Comparison of ENCODE assay signal across 37 cellular contexts in genomic region chr3:162612991-162613390, GRCh38.
"Had no signal": no experiment of that assay in that cellular context is flagged by ENCODE, and none has a peak within 500 bp of the region (broad histone marks: within the 10 kb centered on the region; RNA-seq: fewer than 3 reads in every experiment).

No MANE protein-coding gene starts in this region.

- DNase-seq: activated effector memory CD4-positive, alpha-beta T cell treated with anti-CD3 and anti-CD28 coated beads, Interleukin-2, amount 50 U/mL, for 16 hours; activated effector memory CD4-positive, alpha-beta T cell treated with Interleukin-2 at 50 U/mL for 16 hours; activated gamma-delta T cell; activated gamma-delta T cell treated with Interleukin-2 at 50 U/mL for 16 hours; activated naive CD4-positive, alpha-beta T cell; activated naive CD4-positive, alpha-beta T cell treated with anti-CD3 and anti-CD28 coated beads for 36 hours; activated naive CD4-positive, alpha-beta T cell treated with anti-CD3 and anti-CD28 coated beads, Interleukin-2, amount 10 ng/mL, durations not matched to agents 7 days and 5 days; activated naive CD4-positive, alpha-beta T cell treated with anti-CD3 and anti-CD28 coated beads, Interleukin-2, amount 50 U/mL, for 16 hours; activated naive CD4-positive, alpha-beta T cell treated with Interleukin-2 at 50 U/mL for 16 hours; activated naive CD8-positive, alpha-beta T cell treated with anti-CD3 and anti-CD28 coated beads for 36 hours; activated naive CD8-positive, alpha-beta T cell treated with anti-CD3 and anti-CD28 coated beads, Interleukin-2, amount 10 ng/mL, durations not matched to agents 7 days and 5 days; activated naive CD8-positive, alpha-beta T cell treated with anti-CD3 and anti-CD28 coated beads, Interleukin-2, amount 50 U/mL, for 24 hours; activated T-cell treated with anti-CD3 and anti-CD28 coated beads, Interleukin-2, amount 50 U/mL, for 24 hours; activated T-cell treated with anti-CD3 and anti-CD28 coated beads, Interleukin-2, amount 50 U/mL, for 4 hours; activated T-cell treated with anti-CD3 and anti-CD28 coated beads, Interleukin-2, amount 50 U/mL, for 48 hours; activated T-cell treated with anti-CD3 and anti-CD28 coated beads, Interleukin-2, amount 50 U/mL, for 72 hours; adrenal gland; amniotic stem cell; amygdala; anterior cingulate cortex; aorta; body of pancreas; brain microvascular endothelial cell; caudate nucleus; central memory CD4-positive, alpha-beta T cell; cerebellar nuclear complex had no signal

- H3K36me3 Mint-ChIP-seq: activated naive CD4-positive, alpha-beta T cell treated with anti-CD3 and anti-CD28 coated beads, Interleukin-2, amount 10 ng/mL, durations not matched to agents 7 days and 5 days; activated naive CD4-positive, alpha-beta T cell treated with anti-CD3 and anti-CD28 coated beads, Interleukin-2, amount 50 U/mL, for 24 hours; activated naive CD4-positive, alpha-beta T cell treated with anti-CD3 and anti-CD28 coated beads, Interleukin-2, amount 50 U/mL, for 72 hours; activated naive CD8-positive, alpha-beta T cell; activated naive CD8-positive, alpha-beta T cell treated with anti-CD3 and anti-CD28 coated beads for 36 hours; activated naive CD8-positive, alpha-beta T cell treated with anti-CD3 and anti-CD28 coated beads, Interleukin-2, amount 10 ng/mL, durations not matched to agents 7 days and 5 days; brain had no signal

- H3K9me3 Mint-ChIP-seq: activated naive CD4-positive, alpha-beta T cell treated with anti-CD3 and anti-CD28 coated beads, Interleukin-2, amount 50 U/mL, for 24 hours; activated naive CD8-positive, alpha-beta T cell treated with anti-CD3 and anti-CD28 coated beads for 36 hours; activated naive CD8-positive, alpha-beta T cell treated with anti-CD3 and anti-CD28 coated beads, Interleukin-2, amount 10 ng/mL, durations not matched to agents 7 days and 5 days; activated T-cell treated with anti-CD3 and anti-CD28 coated beads, Interleukin-2, amount 50 U/mL, for 4 hours; activated T-helper 1 cell treated with anti-CD3 and anti-CD28 coated beads, Interleukin-12 subunit alpha, Interleukin-12 subunit beta, Interleukin-2, Interleukin-4 antibody, amounts not matched to agents 30 ng/mL and 10 ng/mL and 1 ng/mL, durations not matched to agents 14 hours and 24 hours and 36 hours; activated T-helper 2 cell treated with anti-CD3 and anti-CD28 coated beads, Interferon-gamma antibody, Interleukin-2, Interleukin-4, amounts not matched to agents 10 μg/mL and 5 μg/mL and 100 μg/mL, durations not matched to agents 14 hours and 24 hours and 36 hours had no signal

- H3K9me3 ChIP-seq: adrenal gland, ascending aorta, body of pancreas, breast epithelium had no signal

- H3K27ac Mint-ChIP-seq: activated naive CD4-positive, alpha-beta T cell treated with anti-CD3 and anti-CD28 coated beads for 36 hours; activated naive CD4-positive, alpha-beta T cell treated with anti-CD3 and anti-CD28 coated beads, Interleukin-2, amount 10 ng/mL, durations not matched to agents 7 days and 5 days; activated naive CD4-positive, alpha-beta T cell treated with anti-CD3 and anti-CD28 coated beads, Interleukin-2, amount 50 U/mL, for 24 hours; activated naive CD4-positive, alpha-beta T cell treated with anti-CD3 and anti-CD28 coated beads, Interleukin-2, amount 50 U/mL, for 72 hours; activated naive CD8-positive, alpha-beta T cell; activated naive CD8-positive, alpha-beta T cell treated with anti-CD3 and anti-CD28 coated beads for 36 hours; activated naive CD8-positive, alpha-beta T cell treated with anti-CD3 and anti-CD28 coated beads, Interleukin-2, amount 10 ng/mL, durations not matched to agents 7 days and 5 days; activated naive CD8-positive, alpha-beta T cell treated with anti-CD3 and anti-CD28 coated beads, Interleukin-2, amount 50 U/mL, for 24 hours; activated T-cell treated with anti-CD3 and anti-CD28 coated beads, Interleukin-2, amount 50 U/mL, for 24 hours; activated T-cell treated with anti-CD3 and anti-CD28 coated beads, Interleukin-2, amount 50 U/mL, for 72 hours; activated T-helper 1 cell treated with anti-CD3 and anti-CD28 coated beads, Interleukin-12 subunit alpha, Interleukin-12 subunit beta, Interleukin-2, Interleukin-4 antibody, amounts not matched to agents 30 ng/mL and 10 ng/mL and 1 ng/mL, durations not matched to agents 14 hours and 24 hours and 36 hours; activated T-helper 17 cell treated with anti-CD3 and anti-CD28 coated beads, Interleukin-2, amount 50 U/mL, for 72 hours; activated T-helper 2 cell treated with anti-CD3 and anti-CD28 coated beads, Interferon-gamma antibody, Interleukin-2, Interleukin-4, amounts not matched to agents 10 μg/mL and 5 μg/mL and 100 μg/mL, durations not matched to agents 14 hours and 24 hours and 36 hours; brain had no signal

- H3K4me1 Mint-ChIP-seq: activated naive CD4-positive, alpha-beta T cell treated with anti-CD3 and anti-CD28 coated beads, Interleukin-2, amount 10 ng/mL, durations not matched to agents 7 days and 5 days; activated naive CD4-positive, alpha-beta T cell treated with anti-CD3 and anti-CD28 coated beads, Interleukin-2, amount 50 U/mL, for 24 hours; activated naive CD8-positive, alpha-beta T cell treated with anti-CD3 and anti-CD28 coated beads for 36 hours; activated naive CD8-positive, alpha-beta T cell treated with anti-CD3 and anti-CD28 coated beads, Interleukin-2, amount 10 ng/mL, durations not matched to agents 7 days and 5 days; activated naive CD8-positive, alpha-beta T cell treated with anti-CD3 and anti-CD28 coated beads, Interleukin-2, amount 50 U/mL, for 24 hours; activated T-helper 17 cell treated with anti-CD3 and anti-CD28 coated beads, Interleukin-2, amount 50 U/mL, for 72 hours; brain; central memory CD8-positive, alpha-beta T cell had no signal

- H3K4me3 ChIP-seq: adrenal gland, ascending aorta, body of pancreas, breast epithelium, cardiac muscle cell had no signal

- H3K36me3 ChIP-seq: adrenal gland, ascending aorta, brain microvascular endothelial cell, cardiac muscle cell had no signal

- H3K4me3 Mint-ChIP-seq: activated naive CD4-positive, alpha-beta T cell treated with anti-CD3 and anti-CD28 coated beads for 36 hours; activated naive CD4-positive, alpha-beta T cell treated with anti-CD3 and anti-CD28 coated beads, Interleukin-2, amount 10 ng/mL, durations not matched to agents 7 days and 5 days; activated naive CD4-positive, alpha-beta T cell treated with anti-CD3 and anti-CD28 coated beads, Interleukin-2, amount 50 U/mL, for 24 hours; activated naive CD8-positive, alpha-beta T cell; activated naive CD8-positive, alpha-beta T cell treated with anti-CD3 and anti-CD28 coated beads for 36 hours; activated naive CD8-positive, alpha-beta T cell treated with anti-CD3 and anti-CD28 coated beads, Interleukin-2, amount 10 ng/mL, durations not matched to agents 7 days and 5 days; activated naive CD8-positive, alpha-beta T cell treated with anti-CD3 and anti-CD28 coated beads, Interleukin-2, amount 50 U/mL, for 24 hours; activated T-cell treated with anti-CD3 and anti-CD28 coated beads, Interleukin-2, amount 50 U/mL, for 24 hours; activated T-cell treated with anti-CD3 and anti-CD28 coated beads, Interleukin-2, amount 50 U/mL, for 4 hours; activated T-cell treated with anti-CD3 and anti-CD28 coated beads, Interleukin-2, amount 50 U/mL, for 72 hours; activated T-helper 1 cell treated with anti-CD3 and anti-CD28 coated beads, Interleukin-12 subunit alpha, Interleukin-12 subunit beta, Interleukin-2, Interleukin-4 antibody, amounts not matched to agents 30 ng/mL and 10 ng/mL and 1 ng/mL, durations not matched to agents 14 hours and 24 hours and 36 hours; activated T-helper 17 cell treated with anti-CD3 and anti-CD28 coated beads, Interleukin-2, amount 50 U/mL, for 72 hours; brain; central memory CD8-positive, alpha-beta T cell had no signal

- H3K27me3 ChIP-seq: adrenal gland, ascending aorta, body of pancreas, brain microvascular endothelial cell, breast epithelium, cardiac muscle cell had no signal

- H3K27me3 Mint-ChIP-seq: activated naive CD4-positive, alpha-beta T cell treated with anti-CD3 and anti-CD28 coated beads, Interleukin-2, amount 10 ng/mL, durations not matched to agents 7 days and 5 days; activated naive CD4-positive, alpha-beta T cell treated with anti-CD3 and anti-CD28 coated beads, Interleukin-2, amount 50 U/mL, for 24 hours; activated naive CD8-positive, alpha-beta T cell; activated naive CD8-positive, alpha-beta T cell treated with anti-CD3 and anti-CD28 coated beads for 36 hours; activated naive CD8-positive, alpha-beta T cell treated with anti-CD3 and anti-CD28 coated beads, Interleukin-2, amount 10 ng/mL, durations not matched to agents 7 days and 5 days; activated naive CD8-positive, alpha-beta T cell treated with anti-CD3 and anti-CD28 coated beads, Interleukin-2, amount 50 U/mL, for 24 hours; activated T-cell treated with anti-CD3 and anti-CD28 coated beads, Interleukin-2, amount 50 U/mL, for 24 hours; activated T-helper 17 cell treated with anti-CD3 and anti-CD28 coated beads, Interleukin-2, amount 50 U/mL, for 72 hours; central memory CD8-positive, alpha-beta T cell had no signal

- ATAC-seq: activated naive CD4-positive, alpha-beta T cell treated with anti-CD3 and anti-CD28 coated beads, Interleukin-2, amount 50 U/mL, for 72 hours; activated naive CD8-positive, alpha-beta T cell treated with anti-CD3 and anti-CD28 coated beads, Interleukin-2, amount 50 U/mL, for 24 hours; activated T-cell treated with anti-CD3 and anti-CD28 coated beads, Interleukin-2, amount 50 U/mL, for 4 hours; activated T-cell treated with anti-CD3 and anti-CD28 coated beads, Interleukin-2, amount 50 U/mL, for 72 hours; activated T-helper 17 cell treated with anti-CD3 and anti-CD28 coated beads, Interleukin-2, amount 50 U/mL, for 72 hours; body of pancreas had no signal

- H3K27ac ChIP-seq: adrenal gland, ascending aorta, body of pancreas, brain microvascular endothelial cell, breast epithelium, cardiac muscle cell had no signal

- H3K4me1 ChIP-seq: adrenal gland, ascending aorta, body of pancreas, breast epithelium had no signal
